Comparison of ENCODE assay signal across 22 cellular contexts in genomic region chr4:87851332-87851731, GRCh38. TPM values are rescaled to one million over a fixed set of nuclear protein-coding genes. Genes with fewer than 3 reads are reported as not detected.
DNase-seq lines count a peak whose midpoint lies in the region; FAIRE-seq and TF ChIP-seq lines count a peak whose summit lies in the region.
"Had no signal": no experiment of that assay in that cellular context is flagged by ENCODE, and none has a peak within 500 bp of the region (broad histone marks: within the 10 kb centered on the region; RNA-seq: fewer than 3 reads in every experiment).

No MANE protein-coding gene starts in this region.

- H3K27ac Mint-ChIP-seq in CD14-positive monocyte (peak overlapping the region; percentile 91 to 99 (median 95)), nephron progenitor cell (peak overlapping the region; percentile 4)
- H3K27ac Mint-ChIP-seq: activated naive CD8-positive, alpha-beta T cell treated with anti-CD3 and anti-CD28 coated beads for 36 hours; activated T-cell treated with anti-CD3 and anti-CD28 coated beads, Interleukin-2, amount 50 U/mL, for 72 hours; CD8-positive, alpha-beta T cell; neural progenitor cell had no signal

- H3K36me3 Mint-ChIP-seq in CD14-positive monocyte (no peaks in the 10 kb centered on the region), nephron progenitor cell (ENCODE audit: low read depth) (no peaks in the 10 kb centered on the region)
- H3K36me3 Mint-ChIP-seq: activated naive CD8-positive, alpha-beta T cell treated with anti-CD3 and anti-CD28 coated beads for 36 hours; CD8-positive, alpha-beta T cell; neural progenitor cell had no signal

- H3K4me1 Mint-ChIP-seq in CD14-positive monocyte (peaks cover 36% of the 10 kb centered on the region), nephron progenitor cell (no peaks in the 10 kb centered on the region)

- TF ChIP-seq CTCF in CD14-positive monocyte (IDR thresholded peaks at IDR 0.05) (no peak), nephron progenitor cell (IDR thresholded peaks at IDR 0.05) (no peak)

- H3K27me3 ChIP-seq in MG63 = no peaks in the 10 kb centered on the region; the same call in 1 of the 2 replicates
- H3K27me3 ChIP-seq: hepatocyte, neural progenitor cell had no signal

- intact Hi-C loops in CD14-positive monocyte (cut with micrococcal nuclease) = loop anchor here (5.0 to 10.0 kb wide), 2 partner anchors 46 to 53 kb away; no protein-coding TSS in a partner anchor

- H3K4me3 Mint-ChIP-seq in CD14-positive monocyte (peak overlapping the region in 1 of 2 donors; percentile 87), nephron progenitor cell (no peak overlapping the region)
- H3K4me3 Mint-ChIP-seq: activated naive CD8-positive, alpha-beta T cell treated with anti-CD3 and anti-CD28 coated beads for 36 hours; activated T-cell treated with anti-CD3 and anti-CD28 coated beads, Interleukin-2, amount 50 U/mL, for 72 hours; CD8-positive, alpha-beta T cell; neural progenitor cell had no signal

- H3K36me3 ChIP-seq in MG63 = no peaks in the 10 kb centered on the region
- H3K36me3 ChIP-seq: neural progenitor cell had no signal

- no peaks in the 10 kb centered on the region for H3K9me3 ChIP-seq in MG63

- peak; percentile 73 for DNase-seq in CD14-positive monocyte (ENCODE audit: low spot score)
- DNase-seq in NOMO-1 (lab: John Stamatoyannopoulos, UW; ENCODE audit: unreplicated experiment in 2 of 2) = peak; percentile 57 to 68
- DNase-seq in globus pallidus (ENCODE audit: low spot score) = peak; percentile 56
- no peak for DNase-seq in nephron progenitor cell
- DNase-seq in MG63 = no peak
- DNase-seq in stimulated activated CD4-positive, alpha-beta T cell treated with anti-CD3 and anti-CD28 coated beads, Interleukin-2, amount 100 ng/mL, for 48 hours = no peak
- DNase-seq in NCI-H82 (lab: John Stamatoyannopoulos, UW) = no peak
- no peak for DNase-seq in RCC 7860 (ENCODE audit: low spot score)
- DNase-seq: activated CD4-positive, CD25-positive, alpha-beta regulatory T cell treated with anti-CD3 and anti-CD28 coated beads, Interleukin-2, amount 50 U/mL, for 72 hours; activated CD8-positive, alpha-beta memory T cell treated with anti-CD3 and anti-CD28 coated beads for 24 hours; activated naive CD8-positive, alpha-beta T cell treated with anti-CD3 and anti-CD28 coated beads for 36 hours; activated T-cell treated with anti-CD3 and anti-CD28 coated beads, Interleukin-2, amount 50 U/mL, for 72 hours; CD8-positive, alpha-beta T cell; DMS53; HCEC 1CT; NCI-H1930; NCI-H446; SHP77 treated with DMSO at 0.1 percent for 48 hours; T-helper 2 cell had no signal

- H3K4me3 ChIP-seq in MG63 = no peak overlapping the region
- H3K4me3 ChIP-seq: hepatocyte, neural progenitor cell had no signal

- FAIRE-seq in RCC 7860 (lab: Jason Lieb, UNC) = no peak
- FAIRE-seq: islet of Langerhans had no signal

- peaks cover 5 to 8% (median 7%) of the 10 kb centered on the region in 3 donors for H3K27me3 Mint-ChIP-seq in CD14-positive monocyte (ENCODE audit: low read depth in 3 of 3)
- peaks cover under 1% of the 10 kb centered on the region for H3K27me3 Mint-ChIP-seq in nephron progenitor cell (ENCODE audit: low read depth, poor library complexity)

- H3K9me3 Mint-ChIP-seq in CD14-positive monocyte (peaks cover 0 to 2% (median 0%) of the 10 kb centered on the region in 7 donors), nephron progenitor cell (no peaks in the 10 kb centered on the region)
- H3K9me3 Mint-ChIP-seq: activated naive CD8-positive, alpha-beta T cell treated with anti-CD3 and anti-CD28 coated beads for 36 hours; activated T-cell treated with anti-CD3 and anti-CD28 coated beads, Interleukin-2, amount 50 U/mL, for 72 hours; CD8-positive, alpha-beta T cell; neural progenitor cell had no signal

RNA-seq across cellular contexts. Expression of gene MEPE, which starts 18.6 kb away (rescaled TPM):
- not detected for polyA plus RNA-seq in CD14-positive monocyte
- total RNA-seq in MG63 (2014; rRNA removed; shearing (Covaris generic); ENCODE audit: low replicate concordance) = not detected in 2 replicates
- total RNA-seq: activated naive CD8-positive, alpha-beta T cell treated with anti-CD3 and anti-CD28 coated beads for 36 hours; activated T-cell treated with anti-CD3 and anti-CD28 coated beads, Interleukin-2, amount 50 U/mL, for 72 hours; CD8-positive, alpha-beta T cell had no signal
- polyA plus RNA-seq: hepatocyte had no signal

RNA-seq across cellular contexts. Expression of gene IBSP, which starts 52.0 kb away (rescaled TPM):
- not detected for polyA plus RNA-seq in CD14-positive monocyte
- total RNA-seq in MG63 (2014; rRNA removed; shearing (Covaris generic); ENCODE audit: low replicate concordance) = not detected in 2 replicates
- total RNA-seq: activated naive CD8-positive, alpha-beta T cell treated with anti-CD3 and anti-CD28 coated beads for 36 hours; activated T-cell treated with anti-CD3 and anti-CD28 coated beads, Interleukin-2, amount 50 U/mL, for 72 hours; CD8-positive, alpha-beta T cell had no signal

Comparison
In these comparisons a context has a peak if more than half of its experiments do, and no peak if none do; other contexts are left out.
1. DNase-seq: peak in CD14-positive monocyte (single experiment), NOMO-1 (2 of 2) and globus pallidus (single experiment); none in nephron progenitor cell (single experiment), MG63 (single experiment), stimulated activated CD4-positive, alpha-beta T cell treated with anti-CD3 and anti-CD28 coated beads, Interleukin-2, amount 100 ng/mL, for 48 hours (0 of 2), NCI-H82 (single experiment) and RCC 7860 (single experiment).